1 cellular context compared by ENCODE assay signal in genomic region chr1:40383488-40384412, GRCh38.
A peak's percentile ranks its signal among the peaks of the same experiment; 100 is the strongest.
TF ChIP-seq lines count a peak whose summit lies in the region.

No MANE protein-coding gene starts in this region.

TF ChIP-seq in HEK293, 187 proteins besides CTCF, POLR2A, EP300 and RAD21 (continued from another document):
- TF ChIP-seq PATZ1 (tag by site-specific recombination; IDR thresholded peaks at IDR 0.05): peak; percentile 35; the same call in 1 of the 2 replicates
- no peak for TF ChIP-seq ZNF596 (tag by site-specific recombination; IDR thresholded peaks at IDR 0.05)
- no peak for TF ChIP-seq ZNF23 (tag by site-specific recombination; IDR thresholded peaks at IDR 0.05; ENCODE audit: borderline replicate concordance)
- no peak for TF ChIP-seq ZNF600 (tag by site-specific recombination; IDR thresholded peaks at IDR 0.05)
- TF ChIP-seq KLF1 (tag by site-specific recombination; IDR thresholded peaks at IDR 0.05): no peak
- TF ChIP-seq ZNF404 (tag by site-specific recombination; IDR thresholded peaks at IDR 0.05): no peak
